Comparison of ENCODE assay signal across 1 cellular context in the genomic region with DNA sequence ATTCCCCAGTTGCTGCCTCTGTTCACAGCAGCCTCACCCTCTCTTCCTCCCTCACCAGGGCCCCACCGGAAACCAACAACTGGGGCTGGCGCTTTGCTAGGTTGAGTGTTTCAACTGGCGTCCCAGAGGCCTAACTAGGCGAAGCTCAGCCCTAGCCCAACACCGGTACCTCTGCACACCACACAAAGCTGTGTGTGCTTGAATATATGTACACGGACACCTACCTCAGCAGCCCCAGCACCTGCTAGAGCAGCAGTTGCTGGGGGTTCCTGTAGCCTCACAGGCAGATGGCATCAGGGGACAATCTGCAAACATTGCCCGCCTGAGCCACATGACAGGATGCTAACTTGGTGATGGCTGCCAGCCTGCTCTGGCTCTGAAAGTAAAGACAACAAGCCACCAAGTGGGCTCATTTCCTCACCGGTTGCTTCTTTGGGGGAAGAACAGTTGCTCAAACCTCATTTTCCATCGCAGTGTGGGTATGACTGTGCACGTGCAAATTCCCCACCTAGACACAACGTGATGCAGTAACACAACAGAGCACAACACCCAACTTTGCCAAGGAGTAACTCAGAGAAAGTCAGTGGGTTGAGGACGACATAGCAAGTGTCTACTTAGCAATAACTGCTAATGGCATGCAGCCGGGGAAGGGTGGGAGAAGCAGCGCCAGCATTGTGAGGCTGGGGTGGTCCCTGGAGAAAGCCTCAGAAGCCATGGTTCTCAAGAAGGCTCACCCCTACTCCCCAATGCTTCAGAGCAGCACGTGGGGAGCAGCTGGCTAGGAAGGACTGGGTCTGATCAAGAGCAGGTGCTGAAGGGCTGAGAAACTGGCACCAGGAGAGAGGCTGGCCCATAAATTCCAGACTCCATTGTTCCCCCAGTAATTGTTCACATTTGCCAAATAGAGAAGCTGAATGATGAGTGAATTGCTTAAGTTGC.
A peak's percentile ranks its signal among the peaks of the same experiment; 100 is the strongest.
TF ChIP-seq lines count a peak whose summit lies in the region.

No MANE protein-coding gene starts in this region.

TF ChIP-seq in GM12878, 131 proteins besides CTCF, POLR2A, EP300 and RAD21 (continued from another document):
- TF ChIP-seq, protein P1, sequence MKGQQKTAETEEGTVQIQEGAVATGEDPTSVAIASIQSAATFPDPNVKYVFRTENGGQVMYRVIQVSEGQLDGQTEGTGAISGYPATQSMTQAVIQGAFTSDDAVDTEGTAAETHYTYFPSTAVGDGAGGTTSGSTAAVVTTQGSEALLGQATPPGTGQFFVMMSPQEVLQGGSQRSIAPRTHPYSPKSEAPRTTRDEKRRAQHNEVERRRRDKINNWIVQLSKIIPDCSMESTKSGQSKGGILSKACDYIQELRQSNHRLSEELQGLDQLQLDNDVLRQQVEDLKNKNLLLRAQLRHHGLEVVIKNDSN (IDR thresholded peaks at IDR 0.05; ENCODE audit: borderline replicate concordance, extremely low read length, insufficient read depth, low read depth, low read length), result peak; percentile 19
- peak; percentile 61 for TF ChIP-seq YY1 (IDR thresholded peaks at IDR 0.05; ENCODE audit: low read depth, low read length)
- peak; percentile 84 to 88 for TF ChIP-seq BHLHE40 (IDR thresholded peaks at IDR 0.05; ENCODE audit: borderline replicate concordance in 1 of 2, low read depth in 2 of 2, low read length in 1 of 2)
- 0 out of 2 replicates have a peak, but pooled peaks have one; percentile 15 for TF ChIP-seq IRF4 (IDR thresholded peaks at IDR 0.05; ENCODE audit: low read depth, low read length)
- TF ChIP-seq RUNX3 (IDR thresholded peaks at IDR 0.05; ENCODE audit: low read length), result peak; percentile 55
- TF ChIP-seq, protein P2, sequence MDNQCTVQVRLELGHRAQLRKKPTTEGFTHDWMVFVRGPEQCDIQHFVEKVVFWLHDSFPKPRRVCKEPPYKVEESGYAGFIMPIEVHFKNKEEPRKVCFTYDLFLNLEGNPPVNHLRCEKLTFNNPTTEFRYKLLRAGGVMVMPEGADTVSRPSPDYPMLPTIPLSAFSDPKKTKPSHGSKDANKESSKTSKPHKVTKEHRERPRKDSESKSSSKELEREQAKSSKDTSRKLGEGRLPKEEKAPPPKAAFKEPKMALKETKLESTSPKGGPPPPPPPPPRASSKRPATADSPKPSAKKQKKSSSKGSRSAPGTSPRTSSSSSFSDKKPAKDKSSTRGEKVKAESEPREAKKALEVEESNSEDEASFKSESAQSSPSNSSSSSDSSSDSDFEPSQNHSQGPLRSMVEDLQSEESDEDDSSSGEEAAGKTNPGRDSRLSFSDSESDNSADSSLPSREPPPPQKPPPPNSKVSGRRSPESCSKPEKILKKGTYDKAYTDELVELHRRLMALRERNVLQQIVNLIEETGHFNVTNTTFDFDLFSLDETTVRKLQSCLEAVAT (IDR thresholded peaks at IDR 0.05), result no peak
- peak; percentile 16; the same call in 1 of the 2 replicates for TF ChIP-seq PAX5 (IDR thresholded peaks at IDR 0.05; ENCODE audit: borderline replicate concordance, low read depth, low read length)
- TF ChIP-seq JUNB (IDR thresholded peaks at IDR 0.05), result peak; percentile 65
- TF ChIP-seq, protein P3, sequence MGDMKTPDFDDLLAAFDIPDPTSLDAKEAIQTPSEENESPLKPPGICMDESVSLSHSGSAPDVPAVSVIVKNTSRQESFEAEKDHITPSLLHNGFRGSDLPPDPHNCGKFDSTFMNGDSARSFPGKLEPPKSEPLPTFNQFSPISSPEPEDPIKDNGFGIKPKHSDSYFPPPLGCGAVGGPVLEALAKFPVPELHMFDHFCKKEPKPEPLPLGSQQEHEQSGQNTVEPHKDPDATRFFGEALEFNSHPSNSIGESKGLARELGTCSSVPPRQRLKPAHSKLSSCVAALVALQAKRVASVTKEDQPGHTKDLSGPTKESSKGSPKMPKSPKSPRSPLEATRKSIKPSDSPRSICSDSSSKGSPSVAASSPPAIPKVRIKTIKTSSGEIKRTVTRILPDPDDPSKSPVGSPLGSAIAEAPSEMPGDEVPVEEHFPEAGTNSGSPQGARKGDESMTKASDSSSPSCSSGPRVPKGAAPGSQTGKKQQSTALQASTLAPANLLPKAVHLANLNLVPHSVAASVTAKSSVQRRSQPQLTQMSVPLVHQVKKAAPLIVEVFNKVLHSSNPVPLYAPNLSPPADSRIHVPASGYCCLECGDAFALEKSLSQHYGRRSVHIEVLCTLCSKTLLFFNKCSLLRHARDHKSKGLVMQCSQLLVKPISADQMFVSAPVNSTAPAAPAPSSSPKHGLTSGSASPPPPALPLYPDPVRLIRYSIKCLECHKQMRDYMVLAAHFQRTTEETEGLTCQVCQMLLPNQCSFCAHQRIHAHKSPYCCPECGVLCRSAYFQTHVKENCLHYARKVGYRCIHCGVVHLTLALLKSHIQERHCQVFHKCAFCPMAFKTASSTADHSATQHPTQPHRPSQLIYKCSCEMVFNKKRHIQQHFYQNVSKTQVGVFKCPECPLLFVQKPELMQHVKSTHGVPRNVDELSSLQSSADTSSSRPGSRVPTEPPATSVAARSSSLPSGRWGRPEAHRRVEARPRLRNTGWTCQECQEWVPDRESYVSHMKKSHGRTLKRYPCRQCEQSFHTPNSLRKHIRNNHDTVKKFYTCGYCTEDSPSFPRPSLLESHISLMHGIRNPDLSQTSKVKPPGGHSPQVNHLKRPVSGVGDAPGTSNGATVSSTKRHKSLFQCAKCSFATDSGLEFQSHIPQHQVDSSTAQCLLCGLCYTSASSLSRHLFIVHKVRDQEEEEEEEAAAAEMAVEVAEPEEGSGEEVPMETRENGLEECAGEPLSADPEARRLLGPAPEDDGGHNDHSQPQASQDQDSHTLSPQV (IDR thresholded peaks at IDR 0.05), result 0 out of 2 replicates have a peak, but pooled peaks have one; percentile 52
- peak in 1 of 2 experiments; percentile 3; a peak in 1 of 4 replicates for TF ChIP-seq ETV6 (conservative IDR thresholded peaks at IDR 0.05 in 1 of 2, IDR thresholded peaks at IDR 0.05 in 1 of 2; ENCODE audit: borderline replicate concordance in 1 of 2, low read depth in 1 of 2)
- TF ChIP-seq, protein P4, sequence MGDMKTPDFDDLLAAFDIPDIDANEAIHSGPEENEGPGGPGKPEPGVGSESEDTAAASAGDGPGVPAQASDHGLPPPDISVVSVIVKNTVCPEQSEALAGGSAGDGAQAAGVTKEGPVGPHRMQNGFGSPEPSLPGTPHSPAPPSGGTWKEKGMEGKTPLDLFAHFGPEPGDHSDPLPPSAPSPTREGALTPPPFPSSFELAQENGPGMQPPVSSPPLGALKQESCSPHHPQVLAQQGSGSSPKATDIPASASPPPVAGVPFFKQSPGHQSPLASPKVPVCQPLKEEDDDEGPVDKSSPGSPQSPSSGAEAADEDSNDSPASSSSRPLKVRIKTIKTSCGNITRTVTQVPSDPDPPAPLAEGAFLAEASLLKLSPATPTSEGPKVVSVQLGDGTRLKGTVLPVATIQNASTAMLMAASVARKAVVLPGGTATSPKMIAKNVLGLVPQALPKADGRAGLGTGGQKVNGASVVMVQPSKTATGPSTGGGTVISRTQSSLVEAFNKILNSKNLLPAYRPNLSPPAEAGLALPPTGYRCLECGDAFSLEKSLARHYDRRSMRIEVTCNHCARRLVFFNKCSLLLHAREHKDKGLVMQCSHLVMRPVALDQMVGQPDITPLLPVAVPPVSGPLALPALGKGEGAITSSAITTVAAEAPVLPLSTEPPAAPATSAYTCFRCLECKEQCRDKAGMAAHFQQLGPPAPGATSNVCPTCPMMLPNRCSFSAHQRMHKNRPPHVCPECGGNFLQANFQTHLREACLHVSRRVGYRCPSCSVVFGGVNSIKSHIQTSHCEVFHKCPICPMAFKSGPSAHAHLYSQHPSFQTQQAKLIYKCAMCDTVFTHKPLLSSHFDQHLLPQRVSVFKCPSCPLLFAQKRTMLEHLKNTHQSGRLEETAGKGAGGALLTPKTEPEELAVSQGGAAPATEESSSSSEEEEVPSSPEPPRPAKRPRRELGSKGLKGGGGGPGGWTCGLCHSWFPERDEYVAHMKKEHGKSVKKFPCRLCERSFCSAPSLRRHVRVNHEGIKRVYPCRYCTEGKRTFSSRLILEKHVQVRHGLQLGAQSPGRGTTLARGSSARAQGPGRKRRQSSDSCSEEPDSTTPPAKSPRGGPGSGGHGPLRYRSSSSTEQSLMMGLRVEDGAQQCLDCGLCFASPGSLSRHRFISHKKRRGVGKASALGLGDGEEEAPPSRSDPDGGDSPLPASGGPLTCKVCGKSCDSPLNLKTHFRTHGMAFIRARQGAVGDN (IDR thresholded peaks at IDR 0.05), result peak; percentile 93
- peak; percentile 53 for TF ChIP-seq EED (IDR thresholded peaks at IDR 0.05; ENCODE audit: low read depth)
- 0 out of 2 replicates have a peak, but pooled peaks have one; percentile 15 for TF ChIP-seq SMARCA5 (IDR thresholded peaks at IDR 0.05)
- 0 out of 2 replicates have a peak, but pooled peaks have one; percentile 19 for TF ChIP-seq NBN (IDR thresholded peaks at IDR 0.05)
- peak; percentile 34; the same call in 1 of the 2 replicates for TF ChIP-seq CREM (IDR thresholded peaks at IDR 0.05; ENCODE audit: low read depth)
- TF ChIP-seq, protein P5, sequence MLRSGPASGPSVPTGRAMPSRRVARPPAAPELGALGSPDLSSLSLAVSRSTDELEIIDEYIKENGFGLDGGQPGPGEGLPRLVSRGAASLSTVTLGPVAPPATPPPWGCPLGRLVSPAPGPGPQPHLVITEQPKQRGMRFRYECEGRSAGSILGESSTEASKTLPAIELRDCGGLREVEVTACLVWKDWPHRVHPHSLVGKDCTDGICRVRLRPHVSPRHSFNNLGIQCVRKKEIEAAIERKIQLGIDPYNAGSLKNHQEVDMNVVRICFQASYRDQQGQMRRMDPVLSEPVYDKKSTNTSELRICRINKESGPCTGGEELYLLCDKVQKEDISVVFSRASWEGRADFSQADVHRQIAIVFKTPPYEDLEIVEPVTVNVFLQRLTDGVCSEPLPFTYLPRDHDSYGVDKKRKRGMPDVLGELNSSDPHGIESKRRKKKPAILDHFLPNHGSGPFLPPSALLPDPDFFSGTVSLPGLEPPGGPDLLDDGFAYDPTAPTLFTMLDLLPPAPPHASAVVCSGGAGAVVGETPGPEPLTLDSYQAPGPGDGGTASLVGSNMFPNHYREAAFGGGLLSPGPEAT (IDR thresholded peaks at IDR 0.05; ENCODE audit: low read depth), result 0 out of 2 replicates have a peak, but pooled peaks have one; percentile 12
- TF ChIP-seq EZH2 (IDR thresholded peaks at IDR 0.05; ENCODE audit: borderline replicate concordance, control insufficient read depth, low read depth, low read length), result no peak
- 0 out of 2 replicates have a peak, but pooled peaks have one; percentile 17 for TF ChIP-seq GATAD2B (conservative IDR thresholded peaks at IDR 0.05; ENCODE audit: low read depth)
- TF ChIP-seq NR2F1 (conservative IDR thresholded peaks at IDR 0.05), result no peak; the same call in 1 of the 2 replicates
- 0 out of 2 replicates have a peak, but pooled peaks have one; percentile 6 for TF ChIP-seq CBFB (IDR thresholded peaks at IDR 0.05; ENCODE audit: low read depth)
- TF ChIP-seq MEF2B (IDR thresholded peaks at IDR 0.05; ENCODE audit: partially characterized antibody, poor library complexity, severe bottlenecking), result peak; percentile 50
TF ChIP-seq in GM12878: peak in this region for 25.
